ENCODE assay signal across 28 cellular contexts in genomic region chr12:39505025-39505424, GRCh38.
DNase-seq lines count a peak whose midpoint lies in the region; FAIRE-seq and TF ChIP-seq lines count a peak whose summit lies in the region.
"Had no signal": no experiment of that assay in that cellular context is flagged by ENCODE, and none has a peak within 500 bp of the region (broad histone marks: within the 10 kb centered on the region; RNA-seq: fewer than 3 reads in every experiment).

No MANE protein-coding gene starts in this region.

- H3K9me3 Mint-ChIP-seq in Calu3 (ENCODE audit: low read depth, unreplicated experiment) (no peaks in the 10 kb centered on the region), neural progenitor cell (peaks cover 2% of the 10 kb centered on the region)
- H3K9me3 Mint-ChIP-seq: activated T-cell treated with anti-CD3 and anti-CD28 coated beads, Interleukin-2, amount 50 U/mL, for 4 hours had no signal

- BruUV-seq in Calu3 (replicated peaks; lab: Mats Ljungman, UMichigan), result no TSS peak

- H3K36me3 Mint-ChIP-seq in Calu3 (ENCODE audit: insufficient read depth, unreplicated experiment) (no peaks in the 10 kb centered on the region), neural progenitor cell (peaks cover 1% of the 10 kb centered on the region)

- CTCF ChIA-PET in Calu3 (lab: Charles Lee), result no interaction called here

- H3K4me2 ChIP-seq in neural progenitor cell, result no peak overlapping the region

- intact Hi-C loops in Calu3 (cut with micrococcal nuclease; ENCODE audit: unreplicated experiment) (no loop called here), esophagus squamous epithelium (cut with DNase I) (no loop called here)

- no peak for TF ChIP-seq POLR2A in H54 (IDR thresholded peaks at IDR 0.05; ENCODE audit: low read depth, low read length)
- TF ChIP-seq POLR2A in esophagus squamous epithelium (IDR thresholded peaks at IDR 0.05), result no peak

- H3K27ac ChIP-seq in neural progenitor cell, result no peak overlapping the region
- H3K27ac ChIP-seq in esophagus squamous epithelium, result no peak overlapping the region
- H3K27ac ChIP-seq: adrenal gland, C4-2B, gastroesophageal sphincter, parathyroid adenoma, sigmoid colon, upper lobe of right lung had no signal

- H3K9me3 ChIP-seq in neural progenitor cell (ENCODE audit: low read depth) (no peaks in the 10 kb centered on the region), esophagus squamous epithelium (no peaks in the 10 kb centered on the region)
- H3K9me3 ChIP-seq: adrenal gland, gastroesophageal sphincter, sigmoid colon, upper lobe of right lung had no signal

- DNase-seq in Calu3 (peak; percentile 28), NCI-H226 (peak; percentile 86), choroid plexus epithelial cell (ENCODE audit: low read depth) (peak; percentile 31), neural progenitor cell (ENCODE audit: low spot score) (peak; percentile 8), H54 (ENCODE audit: insufficient read length, low spot score) (no peak), esophagus squamous epithelium (lab: John Stamatoyannopoulos, UW) (no peak)
- no peak for DNase-seq in activated CD8-positive, alpha-beta memory T cell treated with anti-CD3 and anti-CD28 coated beads, Interleukin-2, amount 50 U/mL, for 4 hours
- DNase-seq: activated CD8-positive, alpha-beta memory T cell treated with anti-CD3 and anti-CD28 coated beads for 24 hours; activated naive CD4-positive, alpha-beta T cell; activated T-cell treated with anti-CD3 and anti-CD28 coated beads, Interleukin-2, amount 50 U/mL, for 4 hours; adrenal gland; caudate nucleus; H9; kidney; MM.1S; naive thymus-derived CD4-positive, alpha-beta T cell; NCI-H146; NCI-H69; SHP77; sigmoid colon; stimulated activated CD8-positive, alpha-beta memory T cell treated with anti-CD3 and anti-CD28 coated beads, Interleukin-4, amount 100 ng/mL, for 48 hours; SW 1271; upper lobe of right lung had no signal

- FAIRE-seq in H54 (lab: Jason Lieb, UNC), result no peak
- FAIRE-seq: G401.6, GM18507 had no signal

- no peak for TF ChIP-seq CTCF in Calu3 (IDR thresholded peaks at IDR 0.05; ENCODE audit: unreplicated experiment)
- no peak for TF ChIP-seq CTCF in choroid plexus epithelial cell (conservative IDR thresholded peaks at IDR 0.05; ENCODE audit: low read depth, low read length)
- no peak for TF ChIP-seq CTCF in neural progenitor cell (IDR thresholded peaks at IDR 0.05)
- no peak for TF ChIP-seq CTCF in esophagus squamous epithelium (IDR thresholded peaks at IDR 0.05)

- H3K27me3 Mint-ChIP-seq in Calu3 (ENCODE audit: unreplicated experiment) (no peaks in the 10 kb centered on the region), neural progenitor cell (ENCODE audit: insufficient read depth, low read depth) (peaks cover 4% of the 10 kb centered on the region)
- H3K27me3 Mint-ChIP-seq: naive thymus-derived CD4-positive, alpha-beta T cell had no signal

- H4K20me1 ChIP-seq in neural progenitor cell (ENCODE audit: low read depth), result no peaks in the 10 kb centered on the region

- no peaks in the 10 kb centered on the region for H3K27me3 ChIP-seq in neural progenitor cell
- H3K27me3 ChIP-seq in esophagus squamous epithelium, result no peaks in the 10 kb centered on the region
- H3K27me3 ChIP-seq: adrenal gland, gastroesophageal sphincter, sigmoid colon, upper lobe of right lung had no signal

- H3K79me2 ChIP-seq in neural progenitor cell (ENCODE audit: low read depth), result no peaks in the 10 kb centered on the region
- H3K79me2 ChIP-seq: parathyroid adenoma had no signal

- H3K36me3 ChIP-seq in neural progenitor cell (no peaks in the 10 kb centered on the region), esophagus squamous epithelium (no peaks in the 10 kb centered on the region)
- H3K36me3 ChIP-seq: adrenal gland, gastroesophageal sphincter, sigmoid colon, upper lobe of right lung had no signal

- WGBS in esophagus squamous epithelium, 2 donors, result 37 to 44% methylated on average over 2 of the region's 2 CpGs

- no peak overlapping the region for H3K27ac Mint-ChIP-seq in Calu3 (ENCODE audit: unreplicated experiment)
- peak overlapping the region; percentile 97 for H3K27ac Mint-ChIP-seq in neural progenitor cell
- H3K27ac Mint-ChIP-seq: H9; naive thymus-derived CD4-positive, alpha-beta T cell had no signal

- H3F3A ChIP-seq in neural progenitor cell (ENCODE audit: low read depth), result peaks cover 10% of the 10 kb centered on the region

- no peak overlapping the region for H3K4me3 Mint-ChIP-seq in Calu3 (ENCODE audit: low read depth, unreplicated experiment)
- peak overlapping the region; percentile 14 for H3K4me3 Mint-ChIP-seq in neural progenitor cell
- H3K4me3 Mint-ChIP-seq: activated T-cell treated with anti-CD3 and anti-CD28 coated beads, Interleukin-2, amount 50 U/mL, for 4 hours; H9; naive thymus-derived CD4-positive, alpha-beta T cell had no signal

- peak overlapping the region; percentile 35 for H2AFZ ChIP-seq in neural progenitor cell (replicated peaks)
- H2AFZ ChIP-seq: parathyroid adenoma had no signal

- H3K9ac ChIP-seq in neural progenitor cell, result no peak overlapping the region
- H3K9ac ChIP-seq: parathyroid adenoma had no signal

- H3K4me1 Mint-ChIP-seq in Calu3 (ENCODE audit: low read depth, unreplicated experiment), result peaks cover 11% of the 10 kb centered on the region
- peaks cover 35% of the 10 kb centered on the region for H3K4me1 Mint-ChIP-seq in neural progenitor cell
- H3K4me1 Mint-ChIP-seq: naive thymus-derived CD4-positive, alpha-beta T cell had no signal

- H3K4me1 ChIP-seq in neural progenitor cell, result peaks cover 23% of the 10 kb centered on the region
- H3K4me1 ChIP-seq in esophagus squamous epithelium, result no peaks in the 10 kb centered on the region
- H3K4me1 ChIP-seq: adrenal gland, gastroesophageal sphincter, parathyroid adenoma, sigmoid colon, upper lobe of right lung had no signal

- H3K4me3 ChIP-seq in choroid plexus epithelial cell (ENCODE audit: low read depth, low read length) (no peak overlapping the region), neural progenitor cell (no peak overlapping the region), esophagus squamous epithelium (no peak overlapping the region)
- H3K4me3 ChIP-seq: adrenal gland, gastroesophageal sphincter, sigmoid colon, upper lobe of right lung had no signal

Comparison
In these comparisons a context has a peak if more than half of its experiments do, and no peak if none do; other contexts are left out.
1. DNase-seq: peak in Calu3 (single experiment), NCI-H226 (single experiment), choroid plexus epithelial cell (single experiment) and neural progenitor cell (single experiment); none in H54 (single experiment), activated CD8-positive, alpha-beta memory T cell treated with anti-CD3 and anti-CD28 coated beads, Interleukin-2, amount 50 U/mL, for 4 hours (single experiment) and esophagus squamous epithelium (single experiment).